Comparison of ENCODE assay signal across 25 cellular contexts in genomic region chr1:76543495-76543894, GRCh38.
"Had no signal": no experiment of that assay in that cellular context is flagged by ENCODE, and none has a peak within 500 bp of the region (broad histone marks: within the 10 kb centered on the region; RNA-seq: fewer than 3 reads in every experiment).

No MANE protein-coding gene starts in this region.

- H3K27ac Mint-ChIP-seq: naive B cell; naive thymus-derived CD8-positive, alpha-beta T cell; natural killer cell treated with Interleukin-12 subunit alpha and Interleukin-12 subunit beta and Interleukin-15 and Interleukin-18, amount 100 ng/mL, for 72 hours; nephron progenitor cell; stimulated activated effector memory CD8-positive, alpha-beta T cell treated with anti-CD3 and anti-CD28 coated beads, Interleukin-12 subunit alpha, Interleukin-12 subunit beta, amount 100 ng/mL, for 72 hours; stimulated activated naive B cell treated with anti-CD40 and anti-IgM and Interleukin-4, amounts not matched to agents 10 μg/mL and 1 μg/mL and 100 μg/mL, for 72 hours; stimulated activated naive CD8-positive, alpha-beta T cell treated with anti-CD3 and anti-CD28 coated beads, Interleukin-15, Interleukin-2, amounts not matched to agents 100 ng/mL and 50 ng/mL, for 24 hours; type B pancreatic cell had no signal

- H3K4me1 Mint-ChIP-seq: stimulated activated effector memory CD8-positive, alpha-beta T cell treated with anti-CD3 and anti-CD28 coated beads, Interleukin-12 subunit alpha, Interleukin-12 subunit beta, amount 100 ng/mL, for 72 hours; stimulated activated naive B cell treated with anti-CD40 and anti-IgM and Interleukin-4, amounts not matched to agents 10 μg/mL and 1 μg/mL and 100 μg/mL, for 72 hours had no signal

- H3K4me3 Mint-ChIP-seq: naive B cell; naive thymus-derived CD8-positive, alpha-beta T cell; natural killer cell treated with Interleukin-12 subunit alpha and Interleukin-12 subunit beta and Interleukin-15 and Interleukin-18, amount 100 ng/mL, for 72 hours; nephron progenitor cell; neural crest cell; stimulated activated effector memory CD8-positive, alpha-beta T cell treated with anti-CD3 and anti-CD28 coated beads, Interleukin-12 subunit alpha, Interleukin-12 subunit beta, amount 100 ng/mL, for 72 hours; stimulated activated naive B cell treated with anti-CD40 and anti-IgM and Interleukin-4, amounts not matched to agents 10 μg/mL and 1 μg/mL and 100 μg/mL, for 72 hours; stimulated activated naive CD8-positive, alpha-beta T cell treated with anti-CD3 and anti-CD28 coated beads, Interleukin-15, Interleukin-2, amounts not matched to agents 100 ng/mL and 50 ng/mL, for 24 hours; type B pancreatic cell had no signal

- FAIRE-seq: pancreas, small intestine had no signal

- H3K9me3 Mint-ChIP-seq: type B pancreatic cell had no signal

- H3K36me3 Mint-ChIP-seq: natural killer cell treated with Interleukin-12 subunit alpha and Interleukin-12 subunit beta and Interleukin-15 and Interleukin-18, amount 100 ng/mL, for 72 hours; stimulated activated effector memory CD8-positive, alpha-beta T cell treated with anti-CD3 and anti-CD28 coated beads, Interleukin-12 subunit alpha, Interleukin-12 subunit beta, amount 100 ng/mL, for 72 hours; stimulated activated naive B cell treated with anti-CD40 and anti-IgM and Interleukin-4, amounts not matched to agents 10 μg/mL and 1 μg/mL and 100 μg/mL, for 72 hours; type B pancreatic cell had no signal

- DNase-seq: naive B cell; naive thymus-derived CD8-positive, alpha-beta T cell; nephron progenitor cell; pancreas; right cardiac atrium; right lobe of liver; sigmoid colon; small intestine; stimulated activated CD4-positive, alpha-beta T cell treated with anti-CD3 and anti-CD28 coated beads, Interleukin-15, amount 100 ng/mL, for 24 hours; stimulated activated CD4-positive, alpha-beta T cell treated with anti-CD3 and anti-CD28 coated beads, Interleukin-2, amount 100 ng/mL, for 24 hours; stimulated activated CD4-positive, alpha-beta T cell treated with anti-CD3 and anti-CD28 coated beads, Interleukin-2, amount 100 ng/mL, for 48 hours; stimulated activated CD4-positive, alpha-beta T cell treated with anti-CD3 and anti-CD28 coated beads, Interleukin-4, amount 100 ng/mL, for 24 hours; stimulated activated naive B cell treated with anti-CD40 and anti-IgM and Interleukin-4, amounts not matched to agents 10 μg/mL and 1 μg/mL and 100 μg/mL, for 72 hours; stimulated activated naive CD4-positive, alpha-beta T cell treated with Interleukin-2 at 50 U/mL for 16 hours; stomach; testis; tibial artery; transverse colon; upper lobe of right lung; uterus had no signal

- H3K27me3 Mint-ChIP-seq: naive B cell; naive thymus-derived CD8-positive, alpha-beta T cell; natural killer cell treated with Interleukin-12 subunit alpha and Interleukin-12 subunit beta and Interleukin-15 and Interleukin-18, amount 100 ng/mL, for 72 hours; stimulated activated naive B cell treated with anti-CD40 and anti-IgM and Interleukin-4, amounts not matched to agents 10 μg/mL and 1 μg/mL and 100 μg/mL, for 72 hours; stimulated activated naive CD8-positive, alpha-beta T cell treated with anti-CD3 and anti-CD28 coated beads, Interleukin-15, Interleukin-2, amounts not matched to agents 100 ng/mL and 50 ng/mL, for 24 hours; type B pancreatic cell had no signal
